ENCODE assay signal across 16 cellular contexts in the genomic region with DNA sequence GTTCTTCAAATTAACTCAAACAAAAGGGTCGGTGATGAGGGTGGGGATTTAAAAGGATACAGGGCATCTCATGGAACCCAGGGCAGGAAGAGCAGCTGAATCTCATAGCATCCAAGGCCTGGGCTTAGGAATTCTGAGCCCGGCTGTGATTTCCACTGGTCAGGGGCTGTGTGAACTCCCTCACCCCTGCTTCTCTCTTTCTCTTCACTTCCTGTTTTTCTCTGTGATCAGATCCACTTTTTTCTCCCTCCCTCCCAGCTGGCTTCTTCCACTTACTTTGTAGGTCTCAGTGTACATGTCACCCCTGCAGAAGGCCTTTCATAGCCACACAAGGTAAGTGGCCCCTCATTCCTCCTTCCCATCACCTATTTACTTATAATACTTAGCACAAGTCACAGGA.
DNase-seq lines count a peak whose midpoint lies in the region; ATAC-seq and TF ChIP-seq lines count a peak whose summit lies in the region.
"Had no signal": no experiment of that assay in that cellular context is flagged by ENCODE, and none has a peak within 500 bp of the region (broad histone marks: within the 10 kb centered on the region; RNA-seq: fewer than 3 reads in every experiment).

No MANE protein-coding gene starts in this region.

- TF ChIP-seq POLR2A in heart left ventricle (IDR thresholded peaks at IDR 0.05), result no peak

- H3K27ac ChIP-seq in heart left ventricle, result peak overlapping the region in 11 of 12 donors; percentile 0 to 82 (median 52)
- peak overlapping the region; percentile 58 to 66 for H3K27ac ChIP-seq in thoracic aorta

- H3K36me3 ChIP-seq in heart left ventricle (no peaks in the 10 kb centered on the region), thoracic aorta (no peaks in the 10 kb centered on the region)

- H3K9me3 ChIP-seq in heart left ventricle (peaks cover 0 to 14% (median 0%) of the 10 kb centered on the region in 12 donors), thoracic aorta (no peaks in the 10 kb centered on the region)

- TF ChIP-seq CTCF in heart left ventricle (IDR thresholded peaks at IDR 0.05) (no peak), thoracic aorta (IDR thresholded peaks at IDR 0.05) (no peak)

- H3K27me3 ChIP-seq in heart left ventricle (no peaks in the 10 kb centered on the region), thoracic aorta (replicated peaks; ENCODE audit: insufficient read depth) (no peaks in the 10 kb centered on the region)

- intact Hi-C loops in heart left ventricle (cut with DNase I), result loop anchor here in 3 of 10 donors (10.0 kb wide), 3 partner anchors 76 to 206 kb away; partner anchors contain the start of gene ITGA11 (in 1 of the 3)
- intact Hi-C loops in Right ventricle myocardium inferior (cut with DNase I), result no loop called here

- peaks cover 0 to 20% (median 4%) of the 10 kb centered on the region in 12 donors for H3K4me1 ChIP-seq in heart left ventricle
- H3K4me1 ChIP-seq in thoracic aorta (ENCODE audit: control insufficient read depth in 1 of 2, low read depth in 2 of 2), result peaks cover 10 to 27% of the 10 kb centered on the region in 2 donors

- no peak overlapping the region for H3K4me3 ChIP-seq in heart left ventricle
- no peak overlapping the region for H3K4me3 ChIP-seq in thoracic aorta

- DNase-seq in heart left ventricle (no peak), Right ventricle myocardium inferior (ENCODE audit: missing footprints) (no peak), OCI-M1 (lab: John Stamatoyannopoulos, UW) (peak; percentile 36), left lobe of liver (ENCODE audit: low spot score) (peak; percentile 28), thoracic aorta (ENCODE audit: low spot score) (no peak)
- DNase-seq: Calu3; CD4-positive, alpha-beta T cell; NCI-H1105; NCI-H187; NCI-H446 treated with DMSO at 0.1 percent for 48 hours; NCI-H748 treated with DMSO at 0.1 percent for 48 hours; SHP77 had no signal

- WGBS in heart left ventricle, 4 donors, result 59 to 67% (median 63%) methylated on average over 2 of the region's 2 CpGs

- ATAC-seq in heart left ventricle (peak in 1 of 4 donors; percentile 23), Right ventricle myocardium inferior (no peak), left lobe of liver (no peak), thoracic aorta (ENCODE audit: insufficient number of reproducible peaks, low FRiP score, low read depth) (no peak), HG03457 (IDR thresholded peaks at IDR 0.05; ENCODE audit: unreplicated experiment) (no peak)
- ATAC-seq in activated CD4-positive, CD25-positive, alpha-beta regulatory T cell treated with anti-CD3 and anti-CD28 coated beads, Interleukin-2, amount 50 U/mL, for 24 hours, result no peak
- ATAC-seq: HCT116, Panc1 had no signal

Comparison
In these comparisons a context has a peak if more than half of its experiments do, and no peak if none do; other contexts are left out.
1. DNase-seq: peak in OCI-M1 (single experiment) and left lobe of liver (single experiment); none in heart left ventricle (0 of 5), Right ventricle myocardium inferior (single experiment) and thoracic aorta (single experiment).